ENCODE assay signal across 1 cellular context in the genomic region with DNA sequence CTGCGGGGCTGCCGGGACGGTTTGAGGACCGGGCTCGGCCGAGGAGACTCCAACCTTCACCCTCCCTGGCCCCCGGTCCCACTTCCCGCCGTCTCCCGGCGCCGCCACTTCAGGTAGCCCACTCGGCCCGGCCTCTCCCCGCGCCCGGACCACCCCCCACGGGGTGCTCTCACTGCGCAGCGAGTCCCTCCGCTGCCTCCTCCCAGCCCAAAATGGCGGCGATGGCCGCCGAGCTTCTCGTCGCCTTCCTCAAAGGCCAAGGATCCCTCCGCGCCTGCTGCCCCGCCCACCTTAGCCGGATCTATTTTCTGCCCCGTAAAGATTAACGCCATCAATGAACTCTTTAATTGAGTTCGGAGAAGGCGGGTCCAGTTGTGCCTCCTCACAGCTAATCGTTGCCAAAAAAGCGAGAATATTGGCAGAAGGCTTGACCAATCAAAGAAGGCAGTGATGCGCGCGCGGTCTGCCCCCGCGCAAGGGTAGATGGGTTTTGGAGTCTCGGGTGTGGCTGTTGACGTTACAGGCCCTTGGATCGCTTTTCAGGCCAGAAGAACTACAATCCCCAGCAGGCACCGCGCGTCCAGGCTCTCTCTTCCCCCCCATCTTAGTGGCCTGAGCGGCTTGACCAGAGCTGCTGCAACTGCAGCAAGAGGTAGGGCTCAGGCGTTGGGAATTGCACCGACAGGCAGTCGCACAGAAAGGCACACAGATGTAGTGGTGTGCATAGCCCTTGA.
TF ChIP-seq lines count a peak whose summit lies in the region.

A gene with protein sequence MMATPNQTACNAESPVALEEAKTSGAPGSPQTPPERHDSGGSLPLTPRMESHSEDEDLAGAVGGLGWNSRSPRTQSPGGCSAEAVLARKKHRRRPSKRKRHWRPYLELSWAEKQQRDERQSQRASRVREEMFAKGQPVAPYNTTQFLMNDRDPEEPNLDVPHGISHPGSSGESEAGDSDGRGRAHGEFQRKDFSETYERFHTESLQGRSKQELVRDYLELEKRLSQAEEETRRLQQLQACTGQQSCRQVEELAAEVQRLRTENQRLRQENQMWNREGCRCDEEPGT (plus strand): TSS at position 588 of the 734 bp plus-strand sequence. CDS start 919 bp downstream, outside the sequence.

TF ChIP-seq in GM12878, 131 proteins besides CTCF, POLR2A, EP300 and RAD21 (continued from another document):
- TF ChIP-seq, protein P1, sequence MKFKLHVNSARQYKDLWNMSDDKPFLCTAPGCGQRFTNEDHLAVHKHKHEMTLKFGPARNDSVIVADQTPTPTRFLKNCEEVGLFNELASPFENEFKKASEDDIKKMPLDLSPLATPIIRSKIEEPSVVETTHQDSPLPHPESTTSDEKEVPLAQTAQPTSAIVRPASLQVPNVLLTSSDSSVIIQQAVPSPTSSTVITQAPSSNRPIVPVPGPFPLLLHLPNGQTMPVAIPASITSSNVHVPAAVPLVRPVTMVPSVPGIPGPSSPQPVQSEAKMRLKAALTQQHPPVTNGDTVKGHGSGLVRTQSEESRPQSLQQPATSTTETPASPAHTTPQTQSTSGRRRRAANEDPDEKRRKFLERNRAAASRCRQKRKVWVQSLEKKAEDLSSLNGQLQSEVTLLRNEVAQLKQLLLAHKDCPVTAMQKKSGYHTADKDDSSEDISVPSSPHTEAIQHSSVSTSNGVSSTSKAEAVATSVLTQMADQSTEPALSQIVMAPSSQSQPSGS (IDR thresholded peaks at IDR 0.05; ENCODE audit: low read length): no peak
- TF ChIP-seq CHD1 (IDR thresholded peaks at IDR 0.05; ENCODE audit: low read depth, low read length): peak; percentile 89; the same call in 1 of the 2 replicates
- no peak for TF ChIP-seq ZNF622 (IDR thresholded peaks at IDR 0.05)
- no peak for TF ChIP-seq ZNF274 (IDR thresholded peaks at IDR 0.05; ENCODE audit: insufficient read depth, insufficient read length)
- peak; percentile 90 for TF ChIP-seq PAX8 (IDR thresholded peaks at IDR 0.05)
- 0 out of 2 replicates have a peak, but pooled peaks have one; percentile 13 for TF ChIP-seq RFX5 (IDR thresholded peaks at IDR 0.05; ENCODE audit: low read depth, low read length)
- TF ChIP-seq KLF5 (IDR thresholded peaks at IDR 0.05; ENCODE audit: partially characterized antibody): peak; percentile 91
- TF ChIP-seq CHD4 (IDR thresholded peaks at IDR 0.05): no peak
- TF ChIP-seq KDM1A (IDR thresholded peaks at IDR 0.05; ENCODE audit: borderline replicate concordance): no peak
- TF ChIP-seq SIX5 (IDR thresholded peaks at IDR 0.05; ENCODE audit: low read depth, low read length, severe bottlenecking): peak; percentile 94
- TF ChIP-seq, protein P2, sequence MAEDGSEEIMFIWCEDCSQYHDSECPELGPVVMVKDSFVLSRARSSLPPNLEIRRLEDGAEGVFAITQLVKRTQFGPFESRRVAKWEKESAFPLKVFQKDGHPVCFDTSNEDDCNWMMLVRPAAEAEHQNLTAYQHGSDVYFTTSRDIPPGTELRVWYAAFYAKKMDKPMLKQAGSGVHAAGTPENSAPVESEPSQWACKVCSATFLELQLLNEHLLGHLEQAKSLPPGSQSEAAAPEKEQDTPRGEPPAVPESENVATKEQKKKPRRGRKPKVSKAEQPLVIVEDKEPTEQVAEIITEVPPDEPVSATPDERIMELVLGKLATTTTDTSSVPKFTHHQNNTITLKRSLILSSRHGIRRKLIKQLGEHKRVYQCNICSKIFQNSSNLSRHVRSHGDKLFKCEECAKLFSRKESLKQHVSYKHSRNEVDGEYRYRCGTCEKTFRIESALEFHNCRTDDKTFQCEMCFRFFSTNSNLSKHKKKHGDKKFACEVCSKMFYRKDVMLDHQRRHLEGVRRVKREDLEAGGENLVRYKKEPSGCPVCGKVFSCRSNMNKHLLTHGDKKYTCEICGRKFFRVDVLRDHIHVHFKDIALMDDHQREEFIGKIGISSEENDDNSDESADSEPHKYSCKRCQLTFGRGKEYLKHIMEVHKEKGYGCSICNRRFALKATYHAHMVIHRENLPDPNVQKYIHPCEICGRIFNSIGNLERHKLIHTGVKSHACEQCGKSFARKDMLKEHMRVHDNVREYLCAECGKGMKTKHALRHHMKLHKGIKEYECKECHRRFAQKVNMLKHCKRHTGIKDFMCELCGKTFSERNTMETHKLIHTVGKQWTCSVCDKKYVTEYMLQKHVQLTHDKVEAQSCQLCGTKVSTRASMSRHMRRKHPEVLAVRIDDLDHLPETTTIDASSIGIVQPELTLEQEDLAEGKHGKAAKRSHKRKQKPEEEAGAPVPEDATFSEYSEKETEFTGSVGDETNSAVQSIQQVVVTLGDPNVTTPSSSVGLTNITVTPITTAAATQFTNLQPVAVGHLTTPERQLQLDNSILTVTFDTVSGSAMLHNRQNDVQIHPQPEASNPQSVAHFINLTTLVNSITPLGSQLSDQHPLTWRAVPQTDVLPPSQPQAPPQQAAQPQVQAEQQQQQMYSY (CRISPR knock-in tag; IDR thresholded peaks at IDR 0.05): no peak
- TF ChIP-seq ESRRA (IDR thresholded peaks at IDR 0.05; ENCODE audit: low read length): no peak
- TF ChIP-seq CREM (IDR thresholded peaks at IDR 0.05; ENCODE audit: low read depth): peak; percentile 94
- TF ChIP-seq EZH2 (IDR thresholded peaks at IDR 0.05; ENCODE audit: borderline replicate concordance, control insufficient read depth, low read depth, low read length): no peak
- no peak for TF ChIP-seq STAT3 (IDR thresholded peaks at IDR 0.05; ENCODE audit: low read depth, low read length)
- TF ChIP-seq, protein P3, sequence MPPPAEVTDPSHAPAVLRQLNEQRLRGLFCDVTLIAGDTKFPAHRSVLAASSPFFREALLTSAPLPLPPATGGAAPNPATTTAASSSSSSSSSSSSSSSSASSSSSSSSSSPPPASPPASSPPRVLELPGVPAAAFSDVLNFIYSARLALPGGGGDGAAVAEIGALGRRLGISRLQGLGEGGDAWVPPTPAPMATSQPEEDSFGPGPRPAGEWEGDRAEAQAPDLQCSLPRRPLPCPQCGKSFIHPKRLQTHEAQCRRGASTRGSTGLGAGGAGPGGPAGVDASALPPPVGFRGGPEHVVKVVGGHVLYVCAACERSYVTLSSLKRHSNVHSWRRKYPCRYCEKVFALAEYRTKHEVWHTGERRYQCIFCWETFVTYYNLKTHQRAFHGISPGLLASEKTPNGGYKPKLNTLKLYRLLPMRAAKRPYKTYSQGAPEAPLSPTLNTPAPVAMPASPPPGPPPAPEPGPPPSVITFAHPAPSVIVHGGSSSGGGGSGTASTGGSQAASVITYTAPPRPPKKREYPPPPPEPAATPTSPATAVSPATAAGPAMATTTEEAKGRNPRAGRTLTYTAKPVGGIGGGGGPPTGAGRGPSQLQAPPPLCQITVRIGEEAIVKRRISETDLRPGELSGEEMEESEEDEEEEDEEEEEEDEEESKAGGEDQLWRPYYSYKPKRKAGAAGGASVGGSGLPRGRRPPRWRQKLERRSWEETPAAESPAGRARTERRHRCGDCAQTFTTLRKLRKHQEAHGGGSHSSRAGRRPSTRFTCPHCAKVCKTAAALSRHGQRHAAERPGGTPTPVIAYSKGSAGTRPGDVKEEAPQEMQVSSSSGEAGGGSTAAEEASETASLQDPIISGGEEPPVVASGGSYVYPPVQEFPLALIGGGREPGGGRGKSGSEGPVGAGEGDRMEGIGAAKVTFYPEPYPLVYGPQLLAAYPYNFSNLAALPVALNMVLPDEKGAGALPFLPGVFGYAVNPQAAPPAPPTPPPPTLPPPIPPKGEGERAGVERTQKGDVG (CRISPR knock-in tag; IDR thresholded peaks at IDR 0.05): no peak
- TF ChIP-seq SREBF1 (IDR thresholded peaks at IDR 0.05; ENCODE audit: low read length): peak; percentile 72
- TF ChIP-seq BACH1 (IDR thresholded peaks at IDR 0.05; ENCODE audit: borderline replicate concordance): peak; percentile 77; the same call in 1 of the 2 replicates
- no peak for TF ChIP-seq ZNF24 (IDR thresholded peaks at IDR 0.05)
- TF ChIP-seq HDAC6 (IDR thresholded peaks at IDR 0.05; ENCODE audit: unreplicated experiment): peak; percentile 66
- no peak; the same call in 1 of the 2 replicates for TF ChIP-seq SMC3 (IDR thresholded peaks at IDR 0.05; ENCODE audit: borderline replicate concordance, low read length)
- TF ChIP-seq SRF (IDR thresholded peaks at IDR 0.05; ENCODE audit: low read depth in 2 of 2, low read length in 2 of 2): 0 out of 4 replicates have a peak, but pooled peaks of 1 of the 2 experiments have one; percentile 17
- TF ChIP-seq, protein P4, sequence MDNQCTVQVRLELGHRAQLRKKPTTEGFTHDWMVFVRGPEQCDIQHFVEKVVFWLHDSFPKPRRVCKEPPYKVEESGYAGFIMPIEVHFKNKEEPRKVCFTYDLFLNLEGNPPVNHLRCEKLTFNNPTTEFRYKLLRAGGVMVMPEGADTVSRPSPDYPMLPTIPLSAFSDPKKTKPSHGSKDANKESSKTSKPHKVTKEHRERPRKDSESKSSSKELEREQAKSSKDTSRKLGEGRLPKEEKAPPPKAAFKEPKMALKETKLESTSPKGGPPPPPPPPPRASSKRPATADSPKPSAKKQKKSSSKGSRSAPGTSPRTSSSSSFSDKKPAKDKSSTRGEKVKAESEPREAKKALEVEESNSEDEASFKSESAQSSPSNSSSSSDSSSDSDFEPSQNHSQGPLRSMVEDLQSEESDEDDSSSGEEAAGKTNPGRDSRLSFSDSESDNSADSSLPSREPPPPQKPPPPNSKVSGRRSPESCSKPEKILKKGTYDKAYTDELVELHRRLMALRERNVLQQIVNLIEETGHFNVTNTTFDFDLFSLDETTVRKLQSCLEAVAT (IDR thresholded peaks at IDR 0.05): peak; percentile 86
- no peak for TF ChIP-seq MYB (IDR thresholded peaks at IDR 0.05; ENCODE audit: borderline replicate concordance, low read depth, low read length)
- peak; percentile 52 for TF ChIP-seq FOS (IDR thresholded peaks at IDR 0.05; ENCODE audit: borderline replicate concordance, extremely low read depth, insufficient read length)
- no peak for TF ChIP-seq FOXM1 (IDR thresholded peaks at IDR 0.05; ENCODE audit: low read depth, low read length)
